8 cellular contexts compared by ENCODE assay signal in the genomic region with DNA sequence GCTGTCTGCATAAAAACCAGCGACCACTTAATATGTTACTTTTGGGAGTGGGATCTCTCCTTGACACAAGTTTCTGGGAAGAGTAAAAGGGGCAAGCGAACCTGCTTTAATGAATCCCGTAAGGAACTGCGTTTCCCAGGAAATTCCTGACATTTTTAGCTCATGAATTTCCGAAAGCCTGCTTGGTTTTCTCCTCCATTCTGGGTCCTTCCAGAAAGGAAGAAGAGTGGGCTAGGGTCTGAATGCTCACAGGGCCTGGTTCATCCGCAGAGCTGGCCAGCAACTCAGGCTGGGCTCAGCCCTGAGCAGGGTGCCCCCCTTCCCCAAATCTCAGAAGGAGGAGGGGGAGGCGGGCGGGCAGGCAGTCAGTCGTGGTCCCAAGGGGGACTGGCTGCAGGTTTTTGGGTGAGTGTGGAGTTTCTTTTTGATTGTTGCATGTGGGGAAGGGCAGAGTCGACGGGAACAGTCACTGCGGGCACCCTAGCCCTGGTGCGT. TPM values are rescaled to one million over a fixed set of nuclear protein-coding genes. Genes with fewer than 3 reads are reported as not detected.
DNase-seq lines count a peak whose midpoint lies in the region; ATAC-seq, FAIRE-seq and TF ChIP-seq lines count a peak whose summit lies in the region.

No MANE protein-coding gene starts in this region.

- H3K36me3 Mint-ChIP-seq in progenitor cell of endocrine pancreas (ENCODE audit: insufficient read depth) = no peaks in the 10 kb centered on the region

- H2AFZ ChIP-seq in DND-41 (ENCODE audit: low read depth, low read length) (peak overlapping the region; percentile 80), OCI-LY7 (ENCODE audit: low read length) (no peak overlapping the region), endothelial cell of umbilical vein (ENCODE audit: low read depth, low read length) (no peak overlapping the region)

- H4K20me1 ChIP-seq in DND-41 (ENCODE audit: insufficient read depth, low read length) (peaks cover 38% of the 10 kb centered on the region), OCI-LY7 (ENCODE audit: insufficient read depth, low read length) (peaks cover 37% of the 10 kb centered on the region), endothelial cell of umbilical vein (replicated peaks; ENCODE audit: control insufficient read depth, extremely low read depth, insufficient read depth, low read length) (peaks cover 3% of the 10 kb centered on the region)

- H3K9me3 ChIP-seq in DND-41 (ENCODE audit: insufficient read depth, low read length, severe bottlenecking) = no peaks in the 10 kb centered on the region
- no peaks in the 10 kb centered on the region for H3K9me3 ChIP-seq in OCI-LY7 (ENCODE audit: low read length)
- H3K9me3 ChIP-seq in endothelial cell of umbilical vein (replicated peaks; ENCODE audit: control insufficient read depth, insufficient read depth, low read length) = no peaks in the 10 kb centered on the region

- CTCF ChIA-PET in OCI-LY7 (lab: Charles Lee; ENCODE audit: unreplicated experiment) (interaction anchor here (0.5 to 0.6 kb wide), 2 partner anchors 31 to 476 kb away, joined by 3 read pairs; no protein-coding TSS in a partner anchor), endothelial cell of umbilical vein (lab: Charles Lee) (interaction anchor here (1.0 to 7.6 kb wide), 6 partner anchors 29 to 338 kb away, joined by 3 to 92 read pairs (median 3); no protein-coding TSS in a partner anchor)

- peaks cover 86% of the 10 kb centered on the region for H3K79me2 ChIP-seq in DND-41 (ENCODE audit: insufficient read depth, low read length)
- H3K79me2 ChIP-seq in OCI-LY7 (ENCODE audit: insufficient read depth, low read depth, low read length) = peaks cover 83% of the 10 kb centered on the region
- peaks cover 17% of the 10 kb centered on the region for H3K79me2 ChIP-seq in endothelial cell of umbilical vein (ENCODE audit: control insufficient read depth, insufficient read depth, low read length)

- POLR2A ChIA-PET in OCI-LY7 (lab: Charles Lee) (interaction anchor here (0.6 to 1.5 kb wide), 8 partner anchors 8 to 1930 kb away, joined by 3 to 5 read pairs (median 4); no protein-coding TSS in a partner anchor), endothelial cell of umbilical vein (lab: Charles Lee) (no interaction called here)

- DNase-seq in DND-41 = no peak
- DNase-seq in OCI-LY7 (ENCODE audit: low spot score) = no peak
- no peak for DNase-seq in endothelial cell of umbilical vein (ENCODE audit: low read depth, low spot score)
- DNase-seq in progenitor cell of endocrine pancreas (ENCODE audit: low spot score, unreplicated experiment) = no peak
- no peak for DNase-seq in nucleus accumbens (lab: John Stamatoyannopoulos, UW)
- no peak for DNase-seq in NCI-H446 (lab: John Stamatoyannopoulos, UW)
- DNase-seq in hypothalamus (lab: John Stamatoyannopoulos, UW) = no peak

- dilution Hi-C loops in endothelial cell of umbilical vein (cut with MboI; ENCODE audit: extremely low pct_ligation_motif_present, low sequenced_read_pairs) = no loop called here

- peak overlapping the region; percentile 95 for H3K4me2 ChIP-seq in DND-41 (ENCODE audit: insufficient read depth, low read length)
- H3K4me2 ChIP-seq in OCI-LY7 (ENCODE audit: low read length) = peak overlapping the region; percentile 78
- peak overlapping the region; percentile 53 for H3K4me2 ChIP-seq in endothelial cell of umbilical vein (ENCODE audit: insufficient read depth, low read length)

- no TSS peak for BruUV-seq in OCI-LY7 (replicated peaks; lab: Mats Ljungman, UMichigan)
- BruUV-seq in endothelial cell of umbilical vein (replicated peaks; lab: Mats Ljungman, UMichigan) = no TSS peak

- TF ChIP-seq CTCF in DND-41 (IDR thresholded peaks at IDR 0.05; ENCODE audit: borderline replicate concordance, extremely low read depth, low read length, poor library complexity, severe bottlenecking) (no peak), OCI-LY7 (conservative IDR thresholded peaks at IDR 0.05; ENCODE audit: low read length) (no peak), endothelial cell of umbilical vein (IDR thresholded peaks at IDR 0.05; ENCODE audit: extremely low read depth in 1 of 2, insufficient read depth in 1 of 2, low read depth in 1 of 2, low read length in 2 of 2) (no peak), progenitor cell of endocrine pancreas (IDR thresholded peaks at IDR 0.05; ENCODE audit: unreplicated experiment) (no peak)

- no peak for TF ChIP-seq POLR2A in endothelial cell of umbilical vein (IDR thresholded peaks at IDR 0.05; ENCODE audit: low read depth, low read length)

- H3K36me3 ChIP-seq in DND-41 (ENCODE audit: insufficient read depth, low read length) (peaks cover 7% of the 10 kb centered on the region; the same call in 1 of the 2 replicates), OCI-LY7 (ENCODE audit: insufficient read depth, low read length) (peaks cover 10% of the 10 kb centered on the region), endothelial cell of umbilical vein (ENCODE audit: control insufficient read depth in 2 of 2, extremely low read depth in 1 of 2, insufficient read depth in 2 of 2, low read length in 2 of 2) (no peaks in the 10 kb centered on the region)

- intact Hi-C loops in OCI-LY7 (cut with micrococcal nuclease; ENCODE audit: unreplicated experiment) (loop anchor here (10.0 kb wide), 1 partner anchor 548 kb away; a partner anchor contains a TSS), endothelial cell of umbilical vein (cut with micrococcal nuclease) (no loop called here)

- H3K9me2 ChIP-seq in OCI-LY7 (ENCODE audit: insufficient read depth, low read length) = no peaks in the 10 kb centered on the region

- peaks cover 18% of the 10 kb centered on the region for H3K4me1 Mint-ChIP-seq in progenitor cell of endocrine pancreas (ENCODE audit: low read depth)

- peak overlapping the region; percentile 83 for H3K9ac ChIP-seq in DND-41 (ENCODE audit: low read depth, low read length)
- no peak overlapping the region for H3K9ac ChIP-seq in endothelial cell of umbilical vein (replicated peaks; ENCODE audit: extremely low read depth, insufficient read depth, low read length)

- peaks cover 56% of the 10 kb centered on the region for H3K27me3 Mint-ChIP-seq in progenitor cell of endocrine pancreas

- H3K4me3 Mint-ChIP-seq in progenitor cell of endocrine pancreas (ENCODE audit: low read depth) = peak overlapping the region; percentile 71

- no peak overlapping the region for H3K27ac Mint-ChIP-seq in progenitor cell of endocrine pancreas

- ATAC-seq in DND-41 (ENCODE audit: insufficient read depth, low read depth) (no peak), GM21423 (IDR thresholded peaks at IDR 0.05; ENCODE audit: unreplicated experiment) (no peak)

- H3K4me1 ChIP-seq in DND-41 (ENCODE audit: insufficient read depth, low read length) (peaks cover 64% of the 10 kb centered on the region), OCI-LY7 (ENCODE audit: insufficient read depth, low read length, poor library complexity, severe bottlenecking) (peaks cover 67% of the 10 kb centered on the region), endothelial cell of umbilical vein (ENCODE audit: control insufficient read depth, extremely low read depth, insufficient read depth, low read length) (peaks cover 24% of the 10 kb centered on the region)

- H3K27me3 ChIP-seq in DND-41 (ENCODE audit: insufficient read depth, low read length, poor library complexity) (no peaks in the 10 kb centered on the region), endothelial cell of umbilical vein (ENCODE audit: control insufficient read depth in 2 of 2, insufficient read depth in 2 of 2, low read length in 2 of 2) (peaks cover 15 to 34% of the 10 kb centered on the region in 2 experiments)

- H3K9me1 ChIP-seq in endothelial cell of umbilical vein (replicated peaks; ENCODE audit: control insufficient read depth, extremely low read depth, insufficient read depth, low read length) = no peaks in the 10 kb centered on the region

- H3K27ac ChIP-seq in DND-41 (ENCODE audit: low read length) (no peak overlapping the region), OCI-LY7 (ENCODE audit: low read depth, low read length, poor library complexity, severe bottlenecking) (peak overlapping the region; percentile 68), endothelial cell of umbilical vein (ENCODE audit: insufficient read depth, low read depth, low read length) (no peak overlapping the region)

- H3K9me3 Mint-ChIP-seq in progenitor cell of endocrine pancreas (ENCODE audit: low read depth) = no peaks in the 10 kb centered on the region

- H3K4me3 ChIP-seq in DND-41 (ENCODE audit: low read depth in 1 of 2, low read length in 2 of 2) (peak overlapping the region; percentile 69 to 80; a peak in 3 of 4 replicates), OCI-LY7 (ENCODE audit: low read depth, low read length, poor library complexity, severe bottlenecking) (peak overlapping the region; percentile 86), endothelial cell of umbilical vein (replicated peaks in 1 of 3; ENCODE audit: insufficient read depth in 1 of 3, low read depth in 1 of 3, low read length in 3 of 3) (peak overlapping the region in 1 of 3 experiments; percentile 63)

- no peak for FAIRE-seq in endothelial cell of umbilical vein (lab: Jason Lieb, UNC)

TF ChIP-seq in endothelial cell of umbilical vein, 7 proteins besides CTCF, POLR2A, EP300 and RAD21 (continues in another document):
- TF ChIP-seq EZH2 (IDR thresholded peaks at IDR 0.05; ENCODE audit: borderline replicate concordance, low read depth, low read length, severe bottlenecking) = peak; percentile 61

RNA-seq across cellular contexts. Expression of a gene that starts 1.2 kb away (rescaled TPM):
- total RNA-seq in OCI-LY7 (2014; rRNA removed; shearing (Covaris generic)) = 19.3 and 19.7 TPM in 2 replicates
- total RNA-seq in OCI-LY7 (2022) = 19.0 and 20.7 TPM in 2 replicates
- total RNA-seq in endothelial cell of umbilical vein = 8.1 and 8.2 TPM in 2 replicates
- 1.1 and 1.3 TPM in 2 replicates for polyA plus RNA-seq in endothelial cell of umbilical vein
- 1.2 TPM in 2 replicates for polyA plus RNA-seq in endothelial cell of umbilical vein (2011; cell fraction: cytosol; rRNA removed)
- 1.8 and 2.4 TPM in 2 replicates for polyA plus RNA-seq in endothelial cell of umbilical vein (2011; cell fraction: nucleus; rRNA removed)
- 2.8 and 3.3 TPM in 2 replicates for polyA plus RNA-seq in endothelial cell of umbilical vein (2012)
- polyA minus RNA-seq in endothelial cell of umbilical vein = 3.3 and 4.3 TPM in 2 replicates
- polyA minus RNA-seq in endothelial cell of umbilical vein (2011; cell fraction: cytosol; rRNA and poly(A)+ RNA removed) = 6.6 TPM
- polyA minus RNA-seq in endothelial cell of umbilical vein (2011; cell fraction: nucleus; rRNA and poly(A)+ RNA removed) = 7.5 and 7.9 TPM in 2 replicates
- total RNA-seq in progenitor cell of endocrine pancreas = 7.0 and 7.7 TPM in 2 replicates

RNA-seq across cellular contexts. Expression of a gene that starts 13.0 kb away (rescaled TPM):
- total RNA-seq in OCI-LY7 (2014; rRNA removed; shearing (Covaris generic)) = 3.0 and 3.3 TPM in 2 replicates
- total RNA-seq in OCI-LY7 (2022) (4.9 and 5.5 TPM in 2 replicates), endothelial cell of umbilical vein (2.4 and 3.3 TPM in 2 replicates), progenitor cell of endocrine pancreas (2.0 and 2.1 TPM in 2 replicates)
- 0.62 and 0.86 TPM in 2 replicates for polyA plus RNA-seq in endothelial cell of umbilical vein
- 0.56 and 0.63 TPM in 2 replicates for polyA plus RNA-seq in endothelial cell of umbilical vein (2011; cell fraction: cytosol; rRNA removed)
- polyA plus RNA-seq in endothelial cell of umbilical vein (2011; cell fraction: nucleus; rRNA removed) = 2.4 and 3.3 TPM in 2 replicates
- 1.5 and 1.6 TPM in 2 replicates for polyA plus RNA-seq in endothelial cell of umbilical vein (2012)
- polyA minus RNA-seq in endothelial cell of umbilical vein = 2.3 and 2.6 TPM in 2 replicates
- polyA minus RNA-seq in endothelial cell of umbilical vein (2011; cell fraction: cytosol; rRNA and poly(A)+ RNA removed) = 0.31 TPM
- polyA minus RNA-seq in endothelial cell of umbilical vein (2011; cell fraction: nucleus; rRNA and poly(A)+ RNA removed) = 3.5 and 4.8 TPM in 2 replicates
